ENCODE assay signal across 9 cellular contexts in genomic region chr9:123401879-123402513, GRCh38. TPM values are rescaled to one million over a fixed set of nuclear protein-coding genes. Genes with fewer than 3 reads are reported as not detected.
DNase-seq lines count a peak whose midpoint lies in the region; ATAC-seq, FAIRE-seq and TF ChIP-seq lines count a peak whose summit lies in the region.
"Had no signal": no experiment of that assay in that cellular context is flagged by ENCODE, and none has a peak within 500 bp of the region (broad histone marks: within the 10 kb centered on the region; RNA-seq: fewer than 3 reads in every experiment).

No MANE protein-coding gene starts in this region.

- no peaks in the 10 kb centered on the region for H3K9me3 ChIP-seq in SK-N-SH
- H3K9me3 ChIP-seq in pancreas, result no peaks in the 10 kb centered on the region

- in situ Hi-C loops in KBM-7 (cut with MboI; ENCODE audit: low pct_unique_long_range_greater_than_20kb, low sequenced_read_pairs), result no loop called here

- H3K79me2 ChIP-seq in SK-N-SH (ENCODE audit: insufficient read depth), result no peaks in the 10 kb centered on the region

- H3K4me1 ChIP-seq in SK-N-SH (ENCODE audit: control insufficient read depth in 1 of 2, insufficient read depth in 2 of 2, low read depth in 1 of 2, low read length in 1 of 2) (peaks cover 0 to 6% of the 10 kb centered on the region in 2 experiments; a peak in 1 of 4 replicates), pancreas (no peaks in the 10 kb centered on the region)

- WGBS in SK-N-SH (ENCODE audit: low lambda C conversion rate), result 52% methylated on average over 9 of the region's 9 CpGs
- 72 to 73% methylated on average over 9 of the region's 9 CpGs for WGBS in pancreas, 2 donors
- 73 to 76% methylated on average over 9 of the region's 9 CpGs for WGBS in lower leg skin, 2 donors

- DNase-seq in NCI-H1417 (lab: John Stamatoyannopoulos, UW) (peak; percentile 17 to 81 (median 60)), NCI-H1417 treated with DMSO at 0.1 percent for 48 hours (lab: John Stamatoyannopoulos, UW) (no peak), KBM-7 (peak; percentile 58), SK-N-SH (peak; percentile 81), fibroblast of pulmonary artery (ENCODE audit: low read depth) (peak; percentile 70), pancreas (no peak), lower leg skin (ENCODE audit: low spot score in 2 of 2) (no peak)

- TF ChIP-seq EP300 in SK-N-SH (IDR thresholded peaks at IDR 0.05; ENCODE audit: borderline replicate concordance in 1 of 2, low read depth in 1 of 2, low read length in 1 of 2), result no peak

- H3K4me3 ChIP-seq in SK-N-SH (ENCODE audit: low read depth in 2 of 2, low read length in 1 of 2) (peak overlapping the region in 1 of 2 experiments; percentile 30; a peak in 1 of 4 replicates), fibroblast of pulmonary artery (replicated peaks; ENCODE audit: low read depth, low read length) (no peak overlapping the region), pancreas (no peak overlapping the region), lower leg skin (ENCODE audit: low read depth, poor library complexity, severe bottlenecking) (no peak overlapping the region)

- no peak overlapping the region for H3K4me2 ChIP-seq in SK-N-SH

- no peak overlapping the region for H3K9ac ChIP-seq in SK-N-SH

- H4K20me1 ChIP-seq in SK-N-SH (ENCODE audit: insufficient read depth), result no peaks in the 10 kb centered on the region

- intact Hi-C loops in pancreas (cut with DNase I) (no loop called here), lower leg skin (cut with DNase I; ENCODE audit: low total_unique reads) (no loop called here)

- no peak overlapping the region for H2AFZ ChIP-seq in SK-N-SH (ENCODE audit: low read depth)

- POLR2A ChIA-PET in SK-N-SH (lab: Yijun Ruan, JAX), result no interaction called here

- H3F3A ChIP-seq in SK-N-SH (replicated peaks; ENCODE audit: insufficient read depth), result no peaks in the 10 kb centered on the region

- no peaks in the 10 kb centered on the region for H3K9me2 ChIP-seq in SK-N-SH

- ATAC-seq in pancreas (peak in 3 of 4 donors; percentile 55 to 58 (median 57)), HG03520 (IDR thresholded peaks at IDR 0.05; ENCODE audit: unreplicated experiment) (no peak)

- H3K36me3 ChIP-seq in SK-N-SH (replicated peaks in 1 of 2; ENCODE audit: control insufficient read depth in 1 of 2, insufficient read depth in 2 of 2, low read length in 1 of 2) (peaks cover 0 to 2% of the 10 kb centered on the region in 2 experiments), pancreas (no peaks in the 10 kb centered on the region)

- H3K27me3 ChIP-seq in SK-N-SH (ENCODE audit: insufficient read depth), result no peaks in the 10 kb centered on the region
- no peaks in the 10 kb centered on the region for H3K27me3 ChIP-seq in pancreas

- TF ChIP-seq RAD21 in SK-N-SH (IDR thresholded peaks at IDR 0.05; ENCODE audit: low read length), result peak; percentile 92

- no peak for TF ChIP-seq POLR2A in lower leg skin (IDR thresholded peaks at IDR 0.05)

- CTCF ChIA-PET in SK-N-SH (lab: Yijun Ruan, JAX), result interaction anchor here (0.6 to 3.5 kb wide), 31 partner anchors 9 to 1351 kb away, joined by 3 to 20 read pairs (median 3); partner anchors contain the start of genes CRB2 and LHX2

- TF ChIP-seq CTCF in SK-N-SH (IDR thresholded peaks at IDR 0.05) (peak; percentile 78), fibroblast of pulmonary artery (IDR thresholded peaks at IDR 0.05; ENCODE audit: low read length, missing control alignments) (peak; percentile 88), pancreas (IDR thresholded peaks at IDR 0.05) (peak in 3 of 4 donors; percentile 7 to 32 (median 25)), lower leg skin (IDR thresholded peaks at IDR 0.05) (no peak)

- FAIRE-seq in pancreas (lab: Jason Lieb, UNC), result no peak

- no peak overlapping the region for H3K27ac ChIP-seq in SK-N-SH (ENCODE audit: low read depth in 2 of 2, low read length in 1 of 2)
- no peak overlapping the region for H3K27ac ChIP-seq in pancreas

TF ChIP-seq in SK-N-SH, 30 proteins besides CTCF, POLR2A, EP300 and RAD21:
- TF ChIP-seq GABPA (IDR thresholded peaks at IDR 0.05; ENCODE audit: low read depth), result no peak
- TF ChIP-seq SMC3 (IDR thresholded peaks at IDR 0.05; ENCODE audit: low read depth, low read length), result peak; percentile 50

RNA-seq across cellular contexts. Expression of gene CRB2, which starts 46.0 kb away (rescaled TPM):
- not detected in 2 replicates for polyA plus RNA-seq in SK-N-SH (2012; rRNA removed)
- under 0.01 TPM in 2 replicates for polyA plus RNA-seq in SK-N-SH (2012; cell fraction: cytosol; rRNA removed)
- polyA plus RNA-seq in SK-N-SH (2012; cell fraction: nucleus; rRNA removed), result 0.02 and 0.05 TPM in 2 replicates
- total RNA-seq in pancreas, result not detected
- polyA plus RNA-seq in pancreas, result under 1 TPM; 0.02 to 0.08 TPM
- total RNA-seq in lower leg skin, result not detected
- total RNA-seq: CD4-positive, CD25-positive, alpha-beta regulatory T cell had no signal

Comparison
In these comparisons a context has a peak if more than half of its experiments do, and no peak if none do; other contexts are left out.
1. DNase-seq: peak in NCI-H1417 (3 of 3), KBM-7 (single experiment), SK-N-SH (single experiment) and fibroblast of pulmonary artery (single experiment); none in NCI-H1417 treated with DMSO at 0.1 percent for 48 hours (single experiment), pancreas (0 of 6) and lower leg skin (0 of 2).
2. CTCF ChIP-seq: peak in SK-N-SH (single experiment), fibroblast of pulmonary artery (single experiment) and pancreas (3 of 4); none in lower leg skin (0 of 3).